8 cellular contexts compared by ENCODE assay signal in the genomic region with DNA sequence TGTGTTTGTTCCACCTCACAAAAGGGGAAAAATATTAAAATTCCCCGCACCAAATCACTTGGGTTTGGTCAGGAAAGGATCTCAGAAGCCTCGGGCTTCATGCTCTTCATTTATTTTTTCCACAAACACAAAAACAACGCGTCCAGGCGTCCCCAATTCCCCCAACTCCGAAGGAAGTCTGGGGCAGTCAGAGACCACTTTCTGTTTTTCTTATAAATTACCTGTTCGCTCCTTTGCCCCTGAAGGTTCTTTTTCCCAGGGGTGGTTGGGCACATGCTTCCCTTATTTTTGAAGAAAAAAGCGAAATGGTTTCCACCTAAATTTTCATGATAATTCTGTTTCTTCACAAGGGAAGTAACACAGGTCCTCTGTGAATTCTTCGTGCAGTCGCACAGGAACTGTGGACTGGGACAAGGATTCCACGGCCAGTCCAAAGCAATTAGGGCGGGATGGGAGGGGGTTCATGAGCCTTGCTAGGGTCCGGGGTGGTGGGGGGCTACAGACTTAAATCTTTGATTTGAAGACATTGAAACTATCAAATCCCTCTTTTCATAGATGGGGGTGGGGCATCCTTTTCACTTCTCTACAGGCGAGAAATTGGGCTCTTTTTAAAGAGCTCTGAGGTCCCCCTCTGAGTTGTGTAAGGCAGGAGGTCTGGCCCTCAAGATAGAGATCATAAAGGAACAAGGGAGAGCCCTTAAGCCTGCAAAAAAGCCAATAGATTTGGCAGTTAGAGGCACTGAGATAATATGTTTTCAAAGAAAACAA. TPM values are rescaled to one million over a fixed set of nuclear protein-coding genes. Genes with fewer than 3 reads are reported as not detected.
DNase-seq lines count a peak whose midpoint lies in the region; ATAC-seq and TF ChIP-seq lines count a peak whose summit lies in the region.

No MANE protein-coding gene starts in this region.

- peaks cover 9% of the 10 kb centered on the region for H3F3A ChIP-seq in Loucy (ENCODE audit: low read depth)

- peak; percentile 71 for DNase-seq in SIG-M5 treated with dmso at 0.1 percent for 504 hours (lab: John Stamatoyannopoulos, UW; ENCODE audit: unreplicated experiment)
- DNase-seq in SIG-M5 (lab: John Stamatoyannopoulos, UW) = no peak
- DNase-seq in activated CD4-positive, alpha-beta memory T cell treated with anti-CD3 and anti-CD28 coated beads, Interleukin-2, amount 10 ng/mL, durations not matched to agents 7 days and 5 days = peak; percentile 28
- peak; percentile 28 for DNase-seq in fibroblast of villous mesenchyme (ENCODE audit: low read depth)

- POLR2A ChIA-PET in activated CD4-positive, alpha-beta memory T cell treated with anti-CD3 and anti-CD28 coated beads, Interleukin-2, amount 10 ng/mL, durations not matched to agents 7 days and 5 days (lab: Charles Lee) = interaction anchor here (0.6 to 16.9 kb wide), 42 partner anchors 8 to 1836 kb away, joined by 3 to 2531 read pairs (median 8); a partner anchor contains a TSS

- H4K20me1 ChIP-seq in Loucy (ENCODE audit: insufficient read depth, low read length, poor library complexity, severe bottlenecking) = peaks cover 6% of the 10 kb centered on the region

- H3K36me3 ChIP-seq in Loucy (ENCODE audit: insufficient read depth, low read length) = no peaks in the 10 kb centered on the region
- no peaks in the 10 kb centered on the region for H3K36me3 ChIP-seq in neutrophil

- peak overlapping the region; percentile 84 for H3K27ac ChIP-seq in neutrophil

- H3K36me3 Mint-ChIP-seq in activated CD4-positive, alpha-beta memory T cell treated with anti-CD3 and anti-CD28 coated beads, Interleukin-2, amount 10 ng/mL, durations not matched to agents 7 days and 5 days (ENCODE audit: low read depth) = peaks cover 10% of the 10 kb centered on the region

- H3K27ac Mint-ChIP-seq in activated CD4-positive, alpha-beta memory T cell treated with anti-CD3 and anti-CD28 coated beads, Interleukin-2, amount 10 ng/mL, durations not matched to agents 7 days and 5 days = peak overlapping the region; percentile 99

- H3K27me3 ChIP-seq in Loucy (ENCODE audit: insufficient read depth, low read length, poor library complexity, severe bottlenecking) = no peaks in the 10 kb centered on the region
- H3K27me3 ChIP-seq in neutrophil = peaks cover 3% of the 10 kb centered on the region

- no peaks in the 10 kb centered on the region for H3K9me3 Mint-ChIP-seq in activated CD4-positive, alpha-beta memory T cell treated with anti-CD3 and anti-CD28 coated beads, Interleukin-2, amount 10 ng/mL, durations not matched to agents 7 days and 5 days

- ATAC-seq in HG03354 (IDR thresholded peaks at IDR 0.05; ENCODE audit: poor library complexity, severe bottlenecking, unreplicated experiment) = no peak
- no peak for ATAC-seq in GM21723 (IDR thresholded peaks at IDR 0.05; ENCODE audit: unreplicated experiment)

- peak overlapping the region; percentile 78 for H3K4me3 ChIP-seq in Loucy (ENCODE audit: low read length, poor library complexity, severe bottlenecking)
- peak overlapping the region; percentile 86 for H3K4me3 ChIP-seq in fibroblast of villous mesenchyme (ENCODE audit: low read depth, low read length)
- H3K4me3 ChIP-seq in neutrophil (ENCODE audit: low read depth in 1 of 2, low read length in 1 of 2) = peak overlapping the region; percentile 76 to 99

- CTCF ChIA-PET in activated CD4-positive, alpha-beta memory T cell treated with anti-CD3 and anti-CD28 coated beads, Interleukin-2, amount 10 ng/mL, durations not matched to agents 7 days and 5 days (lab: Charles Lee) = interaction anchor here (0.6 to 2.5 kb wide), 5 partner anchors 13 to 34 kb away, joined by 3 to 13 read pairs (median 5); a partner anchor contains a TSS

- peaks cover 45% of the 10 kb centered on the region for H3K4me1 Mint-ChIP-seq in activated CD4-positive, alpha-beta memory T cell treated with anti-CD3 and anti-CD28 coated beads, Interleukin-2, amount 10 ng/mL, durations not matched to agents 7 days and 5 days

- H3K9me3 ChIP-seq in Loucy (ENCODE audit: insufficient read depth, low read depth, low read length) (no peaks in the 10 kb centered on the region), neutrophil (no peaks in the 10 kb centered on the region)

- H3K9me2 ChIP-seq in Loucy (replicated peaks; ENCODE audit: low read depth, low read length) = no peaks in the 10 kb centered on the region

- H3K4me2 ChIP-seq in Loucy (ENCODE audit: low read depth, low read length, poor library complexity, severe bottlenecking) = peak overlapping the region; percentile 95

- H3K4me1 ChIP-seq in Loucy (ENCODE audit: insufficient read depth, low read length, poor library complexity, severe bottlenecking) = peaks cover 23% of the 10 kb centered on the region
- H3K4me1 ChIP-seq in neutrophil (ENCODE audit: control insufficient read depth in 1 of 2, insufficient read depth in 1 of 2, low read depth in 1 of 2, low read length in 1 of 2) = peaks cover 24 to 28% of the 10 kb centered on the region in 2 experiments

- peak overlapping the region; percentile 83 for H3K4me3 Mint-ChIP-seq in activated CD4-positive, alpha-beta memory T cell treated with anti-CD3 and anti-CD28 coated beads, Interleukin-2, amount 10 ng/mL, durations not matched to agents 7 days and 5 days

- H2AFZ ChIP-seq in Loucy (ENCODE audit: low read length) = peak overlapping the region; percentile 59

- H3K79me2 ChIP-seq in Loucy (ENCODE audit: insufficient read depth, low read length) = no peaks in the 10 kb centered on the region

- no peak for TF ChIP-seq CTCF in Loucy (conservative IDR thresholded peaks at IDR 0.05; ENCODE audit: low read length)
- TF ChIP-seq CTCF in fibroblast of villous mesenchyme (IDR thresholded peaks at IDR 0.05; ENCODE audit: insufficient read depth, low read depth, low read length) = no peak
- TF ChIP-seq CTCF in neutrophil (IDR thresholded peaks at IDR 0.05) = no peak

- peak overlapping the region; percentile 93 for H3K9ac ChIP-seq in Loucy (ENCODE audit: low read depth, low read length, poor library complexity, severe bottlenecking)

- no peaks in the 10 kb centered on the region for H3K27me3 Mint-ChIP-seq in activated CD4-positive, alpha-beta memory T cell treated with anti-CD3 and anti-CD28 coated beads, Interleukin-2, amount 10 ng/mL, durations not matched to agents 7 days and 5 days

RNA-seq across cellular contexts. Expression of a gene that starts 30.5 kb away (rescaled TPM):
- 1 to 10 TPM; 3.1 to 3.4 TPM for total RNA-seq in activated CD4-positive, alpha-beta memory T cell treated with anti-CD3 and anti-CD28 coated beads, Interleukin-2, amount 10 ng/mL, durations not matched to agents 7 days and 5 days
- 7.4 and 15.5 TPM in 2 replicates for total RNA-seq in fibroblast of villous mesenchyme
